Comparison of ENCODE assay signal across 8 cellular contexts in genomic region chr14:75069811-75070145, GRCh38. TPM values are rescaled to one million over a fixed set of nuclear protein-coding genes. Genes with fewer than 3 reads are reported as not detected.
DNase-seq lines count a peak whose midpoint lies in the region; ATAC-seq and TF ChIP-seq lines count a peak whose summit lies in the region.

No MANE protein-coding gene starts in this region.

- H3K36me3 Mint-ChIP-seq in Caco-2 (ENCODE audit: insufficient read depth, unreplicated experiment) = peaks cover 6% of the 10 kb centered on the region

- H3K27ac Mint-ChIP-seq in Caco-2 (ENCODE audit: unreplicated experiment) = no peak overlapping the region

- H3K9me3 Mint-ChIP-seq in Caco-2 (ENCODE audit: unreplicated experiment) = no peaks in the 10 kb centered on the region

- H3K36me3 ChIP-seq in Caco-2 (ENCODE audit: control insufficient read depth, insufficient read depth, low read length) (no peaks in the 10 kb centered on the region), neutrophil (no peaks in the 10 kb centered on the region)

- ATAC-seq in esophagus mucosa = peak; percentile 8
- no peak for ATAC-seq in HG03039 (IDR thresholded peaks at IDR 0.05; ENCODE audit: unreplicated experiment)
- no peak for ATAC-seq in GM21528 (IDR thresholded peaks at IDR 0.05; ENCODE audit: low FRiP score, unreplicated experiment)

- H3K4me3 ChIP-seq in Caco-2 (ENCODE audit: low read depth, low read length) (peak overlapping the region; percentile 54), neutrophil (ENCODE audit: low read depth in 1 of 2, low read length in 1 of 2) (peak overlapping the region; percentile 59 to 77)

- DNase-seq in Caco-2 = no peak
- DNase-seq in NCI-H345 treated with DMSO at 0.1 percent for 48 hours (lab: John Stamatoyannopoulos, UW; ENCODE audit: unreplicated experiment) = peak; percentile 27
- DNase-seq in NCI-H69 (lab: John Stamatoyannopoulos, UW) = no peak
- DNase-seq in activated CD4-positive, CD25-positive, alpha-beta regulatory T cell (lab: John Stamatoyannopoulos, UW) = no peak

- H3K9me3 ChIP-seq in Caco-2 (no peaks in the 10 kb centered on the region), neutrophil (no peaks in the 10 kb centered on the region)

- CTCF ChIA-PET in Caco-2 (lab: Charles Lee) = interaction anchor here (0.8 to 1.3 kb wide), 5 partner anchors 13 to 164 kb away, joined by 3 to 5 read pairs (median 3); partner anchors contain the start of gene RPS6KL1

- no peaks in the 10 kb centered on the region for H3K27me3 ChIP-seq in Caco-2 (replicated peaks; ENCODE audit: control insufficient read depth, insufficient read depth, low read length)
- H3K27me3 ChIP-seq in neutrophil = peaks cover 22% of the 10 kb centered on the region

- intact Hi-C loops in Caco-2 (cut with micrococcal nuclease; ENCODE audit: unreplicated experiment) = loop anchor here (2.0 to 5.0 kb wide), 2 partner anchors 19 to 117 kb away; partner anchors contain the start of gene MLH3

- H3K27me3 Mint-ChIP-seq in Caco-2 (ENCODE audit: insufficient read depth, unreplicated experiment) = no peaks in the 10 kb centered on the region

- peaks cover 5% of the 10 kb centered on the region for H3K4me1 ChIP-seq in Caco-2
- H3K4me1 ChIP-seq in neutrophil (ENCODE audit: control insufficient read depth in 1 of 2, insufficient read depth in 1 of 2, low read depth in 1 of 2, low read length in 1 of 2) = peaks cover 13 to 14% of the 10 kb centered on the region in 2 experiments

- no peak for TF ChIP-seq CTCF in Caco-2 (IDR thresholded peaks at IDR 0.05; ENCODE audit: insufficient read depth in 1 of 2, low read depth in 1 of 2, low read length in 1 of 2, severe bottlenecking in 1 of 2, unreplicated experiment in 1 of 2)
- no peak for TF ChIP-seq CTCF in neutrophil (IDR thresholded peaks at IDR 0.05)

- peaks cover 6% of the 10 kb centered on the region for H3K4me1 Mint-ChIP-seq in Caco-2 (ENCODE audit: low read depth, unreplicated experiment)

- POLR2A ChIA-PET in Caco-2 (lab: Charles Lee) = interaction anchor here (0.6 to 1.0 kb wide), 7 partner anchors 9 to 193 kb away, joined by 3 to 7 read pairs (median 6); partner anchors contain the start of genes EIF2B2, PGF and RPS6KL1

- no peak overlapping the region for H3K27ac ChIP-seq in neutrophil

- no peak overlapping the region for H3K4me3 Mint-ChIP-seq in Caco-2 (ENCODE audit: unreplicated experiment)

- BruUV-seq in Caco-2 (replicated peaks; lab: Mats Ljungman, UMichigan) = TSS peak; percentile 36

RNA-seq across cellular contexts. Expression of gene ZC2HC1C, which starts 0.3 kb away (rescaled TPM):
- total RNA-seq in Caco-2 (2022) (2.5 and 3.8 TPM in 2 replicates), esophagus mucosa (1.1 TPM)

RNA-seq across cellular contexts. Expression of gene ACYP1, which starts 6.0 kb away (rescaled TPM):
- total RNA-seq in Caco-2 (2022) (16.0 and 21.3 TPM in 2 replicates), esophagus mucosa (8.3 TPM)

RNA-seq across cellular contexts. Expression of gene MLH3, which starts 18.5 kb away (rescaled TPM):
- total RNA-seq in Caco-2 (2022) (23.2 and 24.5 TPM in 2 replicates), esophagus mucosa (10.6 TPM)

RNA-seq across cellular contexts. Expression of gene NEK9, which starts 57.1 kb away (rescaled TPM):
- 64.0 and 69.2 TPM in 2 replicates for total RNA-seq in Caco-2 (2022)
- 31.2 TPM for total RNA-seq in esophagus mucosa
